28 cellular contexts compared by ENCODE assay signal in the genomic region with DNA sequence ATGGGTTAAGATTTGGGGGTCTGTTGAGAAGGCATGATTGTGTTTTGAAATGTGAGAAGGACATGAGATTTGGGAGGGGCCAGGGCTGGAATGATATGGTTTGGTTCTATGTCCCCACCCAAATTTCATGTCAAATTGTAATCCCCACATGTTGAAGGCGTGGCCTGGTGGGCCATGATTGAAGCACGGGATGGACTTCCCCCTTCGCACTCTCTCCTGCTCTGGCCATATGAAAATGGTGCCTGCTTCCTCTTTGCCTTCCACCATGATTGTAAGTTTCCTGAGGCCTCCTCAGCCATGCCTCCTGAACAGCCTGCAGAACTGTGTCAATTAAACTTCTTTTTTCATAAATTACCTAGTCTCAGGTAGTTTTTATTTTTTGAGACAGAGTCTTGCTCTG.
"Had no signal": no experiment of that assay in that cellular context is flagged by ENCODE, and none has a peak within 500 bp of the region (broad histone marks: within the 10 kb centered on the region; RNA-seq: fewer than 3 reads in every experiment).

No MANE protein-coding gene starts in this region.

- H3K9me3 Mint-ChIP-seq: natural killer cell had no signal

- H3K27me3 ChIP-seq: brain microvascular endothelial cell, uterus had no signal

- H3K27ac Mint-ChIP-seq: activated naive CD4-positive, alpha-beta T cell treated with anti-CD3 and anti-CD28 coated beads for 36 hours; activated naive CD8-positive, alpha-beta T cell treated with anti-CD3 and anti-CD28 coated beads for 36 hours; activated T-helper 1 cell treated with anti-CD3 and anti-CD28 coated beads, Interleukin-12 subunit alpha, Interleukin-12 subunit beta, Interleukin-2, Interleukin-4 antibody, amounts not matched to agents 30 ng/mL and 10 ng/mL and 1 ng/mL, durations not matched to agents 14 hours and 24 hours and 36 hours; natural killer cell; stimulated activated naive CD8-positive, alpha-beta T cell treated with anti-CD3 and anti-CD28 coated beads, Interleukin-15, Interleukin-2, amounts not matched to agents 100 ng/mL and 50 ng/mL, for 24 hours; T-helper 2 cell treated with Interferon-gamma antibody and Interleukin-4, amounts not matched to agents 5 μg/mL and 100 μg/mL, for 36 hours had no signal

- H3K9me3 ChIP-seq: thoracic aorta, uterus had no signal

- H3K4me3 Mint-ChIP-seq: activated naive CD4-positive, alpha-beta T cell treated with anti-CD3 and anti-CD28 coated beads for 36 hours; activated naive CD8-positive, alpha-beta T cell treated with anti-CD3 and anti-CD28 coated beads for 36 hours; activated T-helper 1 cell treated with anti-CD3 and anti-CD28 coated beads, Interleukin-12 subunit alpha, Interleukin-12 subunit beta, Interleukin-2, Interleukin-4 antibody, amounts not matched to agents 30 ng/mL and 10 ng/mL and 1 ng/mL, durations not matched to agents 14 hours and 24 hours and 36 hours; natural killer cell; stimulated activated naive CD8-positive, alpha-beta T cell treated with anti-CD3 and anti-CD28 coated beads, Interleukin-15, Interleukin-2, amounts not matched to agents 100 ng/mL and 50 ng/mL, for 24 hours; T-helper 2 cell treated with Interferon-gamma antibody and Interleukin-4, amounts not matched to agents 5 μg/mL and 100 μg/mL, for 36 hours had no signal

- H3K36me3 Mint-ChIP-seq: activated naive CD8-positive, alpha-beta T cell treated with anti-CD3 and anti-CD28 coated beads for 36 hours; natural killer cell had no signal

- H3K27me3 Mint-ChIP-seq: activated naive CD8-positive, alpha-beta T cell treated with anti-CD3 and anti-CD28 coated beads for 36 hours; stimulated activated naive CD8-positive, alpha-beta T cell treated with anti-CD3 and anti-CD28 coated beads, Interleukin-15, Interleukin-2, amounts not matched to agents 100 ng/mL and 50 ng/mL, for 24 hours had no signal

- H3K4me3 ChIP-seq: coronary artery, lung, skin epidermis, thoracic aorta, uterus had no signal

- DNase-seq: activated CD4-positive, alpha-beta T cell treated with anti-CD3 and anti-CD28 coated beads for 4 hours; activated CD4-positive, alpha-beta T cell treated with anti-CD3 and anti-CD28 coated beads, Interleukin-2, amount 50 U/mL, for 48 hours; activated CD8-positive, alpha-beta memory T cell treated with anti-CD3 and anti-CD28 coated beads for 24 hours; activated effector memory CD4-positive, alpha-beta T cell treated with anti-CD3 and anti-CD28 coated beads, Interleukin-2, amount 50 U/mL, for 16 hours; activated naive CD4-positive, alpha-beta T cell treated with anti-CD3 and anti-CD28 coated beads for 36 hours; activated naive CD8-positive, alpha-beta T cell treated with anti-CD3 and anti-CD28 coated beads for 36 hours; brain microvascular endothelial cell; foreskin fibroblast; head of caudate nucleus; hypothalamus; kidney glomerular epithelial cell; mesendoderm; natural killer cell; stimulated activated CD4-positive, alpha-beta T cell treated with anti-CD3 and anti-CD28 coated beads, Interleukin-12 subunit alpha, Interleukin-12 subunit beta, amount 100 ng/mL, for 4 hours; stimulated activated CD4-positive, alpha-beta T cell treated with anti-CD3 and anti-CD28 coated beads, Interleukin-4, amount 100 ng/mL, for 1 hour; trophoblast cell; uterus had no signal

- ATAC-seq: esophagus mucosa, left lobe of liver, natural killer cell, sciatic nerve had no signal

- H3K27ac ChIP-seq: brain microvascular endothelial cell, coronary artery, skin epidermis, thoracic aorta, uterus, VCaP had no signal

- H3K36me3 ChIP-seq: brain microvascular endothelial cell, thoracic aorta, uterus had no signal
